ENCODE assay signal across 7 cellular contexts in the genomic region with DNA sequence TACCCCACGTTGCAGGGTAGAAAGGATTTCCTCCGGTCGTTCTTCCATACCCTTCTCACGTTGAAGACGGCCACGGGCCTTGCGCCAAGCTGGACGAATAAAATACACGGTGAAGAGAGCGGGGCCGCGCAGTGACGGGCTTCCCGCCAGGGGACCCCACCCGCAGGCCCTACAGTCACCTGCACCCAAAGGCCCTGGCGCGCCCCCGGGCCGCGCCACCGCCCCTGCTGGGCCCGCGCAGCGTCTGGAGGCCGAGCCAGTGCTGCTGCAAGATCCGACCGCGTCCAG. TPM values are rescaled to one million over a fixed set of nuclear protein-coding genes. Genes with fewer than 3 reads are reported as not detected.
DNase-seq lines count a peak whose midpoint lies in the region; FAIRE-seq and TF ChIP-seq lines count a peak whose summit lies in the region.

No MANE protein-coding gene starts in this region.

- peaks cover 17% of the 10 kb centered on the region; the same call in 1 of the 2 replicates for H3K36me3 ChIP-seq in HUES48 (ENCODE audit: control insufficient read depth, insufficient read depth, low read length)
- peaks cover 8 to 13% of the 10 kb centered on the region in 2 experiments for H3K36me3 ChIP-seq in keratinocyte (ENCODE audit: control insufficient read depth in 2 of 2, extremely low read depth in 1 of 2, insufficient read depth in 2 of 2, low read length in 2 of 2)
- peaks cover 2 to 5% of the 10 kb centered on the region in 2 donors for H3K36me3 ChIP-seq in stomach smooth muscle (ENCODE audit: control insufficient read depth in 2 of 2, insufficient read depth in 2 of 2, low read length in 2 of 2)

- peak overlapping the region; percentile 99 for H3K27ac Mint-ChIP-seq in activated naive CD8-positive, alpha-beta T cell

- H3K27me3 ChIP-seq in HUES48 (ENCODE audit: control insufficient read depth, insufficient read depth, low read length) (0 out of 2 replicates have a peak, but pooled peaks cover 4% of the 10 kb centered on the region), keratinocyte (ENCODE audit: control insufficient read depth, extremely low read depth, insufficient read depth, low read length) (no peaks in the 10 kb centered on the region), stomach smooth muscle (ENCODE audit: control insufficient read depth in 1 of 2, insufficient read depth in 2 of 2, low read length in 2 of 2) (no peaks in the 10 kb centered on the region)

- no peaks in the 10 kb centered on the region for H3K9me3 ChIP-seq in HUES48 (ENCODE audit: control insufficient read depth, insufficient read depth, low read length)
- no peaks in the 10 kb centered on the region for H3K9me3 ChIP-seq in keratinocyte (ENCODE audit: control insufficient read depth, low read depth, low read length)
- H3K9me3 ChIP-seq in stomach smooth muscle (ENCODE audit: control insufficient read depth in 2 of 2, low read length in 2 of 2): no peaks in the 10 kb centered on the region

- H4K20me1 ChIP-seq in keratinocyte (ENCODE audit: control insufficient read depth, extremely low read depth, insufficient read depth, low read length): no peaks in the 10 kb centered on the region

- H3K27me3 Mint-ChIP-seq in activated naive CD8-positive, alpha-beta T cell: no peaks in the 10 kb centered on the region

- FAIRE-seq in keratinocyte (lab: Jason Lieb, UNC): no peak

- peak overlapping the region; percentile 98 for H3K4me3 Mint-ChIP-seq in activated naive CD8-positive, alpha-beta T cell

- peaks cover 40% of the 10 kb centered on the region for H3K79me2 ChIP-seq in keratinocyte (ENCODE audit: control insufficient read depth, insufficient read depth, low read length)

- H3K4me3 ChIP-seq in HUES48 (ENCODE audit: low read depth, low read length) (peak overlapping the region; percentile 99), keratinocyte (ENCODE audit: control insufficient read depth in 2 of 3, extremely low read depth in 1 of 3, insufficient read depth in 2 of 3, low read depth in 1 of 3, low read length in 3 of 3) (peak overlapping the region; percentile 70 to 98 (median 82)), stomach smooth muscle (ENCODE audit: low read length in 2 of 2) (peak overlapping the region; percentile 93 to 99)

- H3K4me2 ChIP-seq in keratinocyte (ENCODE audit: control insufficient read depth, extremely low read depth, insufficient read depth, low read depth, low read length): peak overlapping the region; percentile 90

- no peak for TF ChIP-seq CTCF in keratinocyte (optimal IDR thresholded peaks at IDR 0.05 in 1 of 3, IDR thresholded peaks at IDR 0.05 in 1 of 3, conservative IDR thresholded peaks at IDR 0.05 in 1 of 3; ENCODE audit: extremely low read depth in 1 of 3, insufficient read depth in 2 of 3, low read length in 3 of 3)

- H3K4me1 ChIP-seq in HUES48 (ENCODE audit: control insufficient read depth, insufficient read depth, low read length): peaks cover 8% of the 10 kb centered on the region
- peaks cover 18% of the 10 kb centered on the region for H3K4me1 ChIP-seq in keratinocyte (ENCODE audit: control insufficient read depth, extremely low read depth, insufficient read depth, low read length)
- peaks cover 33% of the 10 kb centered on the region for H3K4me1 ChIP-seq in stomach smooth muscle (ENCODE audit: control insufficient read depth, insufficient read depth, low read length)

- H3K9ac ChIP-seq in HUES48 (ENCODE audit: low read depth, low read length): no peak overlapping the region
- no peak overlapping the region for H3K9ac ChIP-seq in keratinocyte (ENCODE audit: control insufficient read depth, extremely low read depth, insufficient read depth, low read length)
- peak overlapping the region; percentile 21 to 89 for H3K9ac ChIP-seq in stomach smooth muscle (ENCODE audit: low read length in 2 of 2)

- peak overlapping the region; percentile 37 for H2AFZ ChIP-seq in keratinocyte (ENCODE audit: control insufficient read depth, low read length)

- dilution Hi-C loops in keratinocyte (cut with MboI; ENCODE audit: extremely low pct_ligation_motif_present, low sequenced_read_pairs): no loop called here

- H3K4me1 Mint-ChIP-seq in activated naive CD8-positive, alpha-beta T cell (ENCODE audit: low read depth): peaks cover 40% of the 10 kb centered on the region

- H3K9me3 Mint-ChIP-seq in activated naive CD8-positive, alpha-beta T cell (ENCODE audit: low read depth): no peaks in the 10 kb centered on the region

- H3K27ac ChIP-seq in HUES48 (ENCODE audit: low read depth, low read length) (no peak overlapping the region), keratinocyte (ENCODE audit: control insufficient read depth, insufficient read depth, low read length) (no peak overlapping the region), stomach smooth muscle (ENCODE audit: low read length) (peak overlapping the region; percentile 90)

- H3K36me3 Mint-ChIP-seq in activated naive CD8-positive, alpha-beta T cell: peaks cover 5% of the 10 kb centered on the region

- DNase-seq in keratinocyte (ENCODE audit: low read depth, low spot score): no peak
- DNase-seq in NCI-H226: no peak
- no peak for DNase-seq in NCI-H510A (lab: John Stamatoyannopoulos, UW)
- no peak for DNase-seq in H4 (ENCODE audit: low spot score)

- peaks cover 3% of the 10 kb centered on the region for H3K9me1 ChIP-seq in keratinocyte (ENCODE audit: control insufficient read depth, extremely low read depth, insufficient read depth, low read length)

RNA-seq across cellular contexts. Expression of a gene that starts 0.2 kb away (rescaled TPM):
- 0.11 to 0.61 TPM (median 0.26 TPM) in 3 replicates for polyA plus RNA-seq in keratinocyte
- polyA plus RNA-seq in keratinocyte (2011; ENCODE audit: low read depth): 0.72 TPM
- polyA plus RNA-seq in keratinocyte (2011; cell fraction: cytosol; rRNA removed): 0.21 TPM in 2 replicates
- polyA plus RNA-seq in keratinocyte (2011; cell fraction: nucleus; rRNA removed): 0.39 and 0.90 TPM in 2 replicates
- polyA plus RNA-seq in keratinocyte (2012; ENCODE audit: low replicate concordance): 0.24 and 0.54 TPM in 2 replicates
- polyA minus RNA-seq in keratinocyte: 0.40 TPM in 1 of 3 replicates, not detected in the others
- not detected for polyA minus RNA-seq in keratinocyte (2011; cell fraction: cytosol; rRNA and poly(A)+ RNA removed)
- polyA minus RNA-seq in keratinocyte (2011; cell fraction: nucleus; rRNA and poly(A)+ RNA removed): not detected in 2 replicates
- 0.41 TPM in 1 of 2 replicates, not detected in the other for total RNA-seq in H4 (2014; rRNA removed; shearing (Covaris generic))

RNA-seq across cellular contexts. Expression of a gene that starts 0.9 kb away (rescaled TPM):
- 42.5 to 76.0 TPM (median 58.0 TPM) in 3 replicates for polyA plus RNA-seq in keratinocyte
- 122 TPM for polyA plus RNA-seq in keratinocyte (2011; ENCODE audit: low read depth)
- 46.1 and 54.5 TPM in 2 replicates for polyA plus RNA-seq in keratinocyte (2011; cell fraction: cytosol; rRNA removed)
- 45.5 and 58.7 TPM in 2 replicates for polyA plus RNA-seq in keratinocyte (2011; cell fraction: nucleus; rRNA removed)
- polyA plus RNA-seq in keratinocyte (2012; ENCODE audit: low replicate concordance): 31.5 and 52.6 TPM in 2 replicates
- polyA minus RNA-seq in keratinocyte: 20.5 to 31.8 TPM (median 22.3 TPM) in 3 replicates
- 14.0 TPM for polyA minus RNA-seq in keratinocyte (2011; cell fraction: cytosol; rRNA and poly(A)+ RNA removed)
- polyA minus RNA-seq in keratinocyte (2011; cell fraction: nucleus; rRNA and poly(A)+ RNA removed): 8.7 and 13.0 TPM in 2 replicates
- 29.2 and 38.6 TPM in 2 replicates for total RNA-seq in H4 (2014; rRNA removed; shearing (Covaris generic))

Comparison
In these comparisons a context has a peak if more than half of its experiments do, and no peak if none do; other contexts are left out.
1. H3K9ac ChIP-seq: peak in stomach smooth muscle (2 of 2); none in HUES48 (single experiment) and keratinocyte (single experiment).
2. Peak in every context shown above with its lines, with median percentiles within 50 percentile points of each other: H3K4me3 ChIP-seq.